Comparison of ENCODE assay signal across 10 cellular contexts in the genomic region with DNA sequence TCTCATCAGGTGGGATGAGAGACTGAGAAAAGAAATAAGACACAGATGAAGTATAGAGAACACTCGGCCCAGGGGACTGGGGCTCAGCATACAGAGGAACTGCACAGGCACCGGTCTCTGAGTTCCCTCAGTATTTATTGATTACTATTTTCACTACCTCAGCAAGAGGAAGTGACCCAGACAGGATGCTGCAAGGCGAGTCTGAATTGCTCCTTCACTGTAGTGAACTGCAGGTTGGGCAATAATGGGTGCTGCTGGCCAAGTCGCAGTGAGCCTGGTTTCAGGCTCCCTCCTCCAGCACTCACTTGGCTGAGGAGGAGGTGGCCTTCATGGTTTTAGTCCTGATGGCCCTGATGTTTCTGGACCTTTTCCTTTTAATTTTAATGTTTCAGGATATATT. TPM values are rescaled to one million over a fixed set of nuclear protein-coding genes. Genes with fewer than 3 reads are reported as not detected.
DNase-seq lines count a peak whose midpoint lies in the region; ATAC-seq and TF ChIP-seq lines count a peak whose summit lies in the region.
"Had no signal": no experiment of that assay in that cellular context is flagged by ENCODE, and none has a peak within 500 bp of the region (broad histone marks: within the 10 kb centered on the region; RNA-seq: fewer than 3 reads in every experiment).

No MANE protein-coding gene starts in this region.

- peaks cover 63% of the 10 kb centered on the region for H3K4me1 Mint-ChIP-seq in CD14-positive monocyte

- no peak for TF ChIP-seq CTCF in CD14-positive monocyte (IDR thresholded peaks at IDR 0.05)

- intact Hi-C loops in CD14-positive monocyte (cut with micrococcal nuclease) (loop anchor here (10.0 kb wide), 1 partner anchor 65 kb away; the partner anchor contains the start of gene TRIM21 (in 2 of the 2)), head of caudate nucleus (cut with DNase I) (no loop called here)

- DNase-seq in CD14-positive monocyte (ENCODE audit: low spot score) (peak; percentile 68), head of caudate nucleus (peak in 26 of 42 donors; percentile 2 to 53 (median 22)), HPDE6-E6E7 (ENCODE audit: extremely low spot score) (no peak), KG1 (lab: John Stamatoyannopoulos, UW) (no peak), OCI-M2 (lab: John Stamatoyannopoulos, UW; ENCODE audit: unreplicated experiment) (no peak)
- DNase-seq: cerebellar nuclear complex, NCI-H1417 treated with DMSO at 0.1 percent for 48 hours had no signal

- no peak overlapping the region for H3K4me3 Mint-ChIP-seq in CD14-positive monocyte

- H3K9me3 Mint-ChIP-seq in CD14-positive monocyte: peaks cover 12 to 26% (median 24%) of the 10 kb centered on the region in 7 donors

- ATAC-seq in GM19438 (IDR thresholded peaks at IDR 0.05; ENCODE audit: low read depth, unreplicated experiment) (peak; percentile 87), HG03520 (IDR thresholded peaks at IDR 0.05; ENCODE audit: unreplicated experiment) (peak; percentile 93), HG02588 (IDR thresholded peaks at IDR 0.05; ENCODE audit: unreplicated experiment) (no peak)

- peak overlapping the region; percentile 73 to 90 (median 84) for H3K27ac Mint-ChIP-seq in CD14-positive monocyte

- H3K27me3 Mint-ChIP-seq in CD14-positive monocyte (ENCODE audit: low read depth in 3 of 3): peaks cover 0 to 5% (median 2%) of the 10 kb centered on the region in 3 donors

- H3K36me3 Mint-ChIP-seq in CD14-positive monocyte: peaks cover 32 to 38% of the 10 kb centered on the region in 2 donors

RNA-seq across cellular contexts. Expression of gene OR52K2, which starts 10.4 kb away (rescaled TPM):
- polyA plus RNA-seq in CD14-positive monocyte: under 1 TPM; 0.16 to 0.41 TPM

RNA-seq across cellular contexts. Expression of gene OR52K1, which starts 23.0 kb away (rescaled TPM):
- polyA plus RNA-seq in CD14-positive monocyte: not detected

Comparison
In these comparisons a context has a peak if more than half of its experiments do, and no peak if none do; other contexts are left out.
1. DNase-seq: peak in CD14-positive monocyte (single experiment) and head of caudate nucleus (26 of 42); none in HPDE6-E6E7 (single experiment), KG1 (single experiment) and OCI-M2 (single experiment).